Comparison of ENCODE assay signal across 8 cellular contexts in genomic region chrX:47129879-47130358, GRCh38. TPM values are rescaled to one million over a fixed set of nuclear protein-coding genes. Genes with fewer than 3 reads are reported as not detected.
DNase-seq lines count a peak whose midpoint lies in the region; ATAC-seq and TF ChIP-seq lines count a peak whose summit lies in the region.

No MANE protein-coding gene starts in this region.

- H3K9me3 ChIP-seq in lower lobe of right lung (no peaks in the 10 kb centered on the region), upper lobe of right lung (no peaks in the 10 kb centered on the region)

- H3K4me1 Mint-ChIP-seq in activated naive CD4-positive, alpha-beta T cell treated with anti-CD3 and anti-CD28 coated beads, Interleukin-2, amount 50 U/mL, for 24 hours, result peaks cover 3% of the 10 kb centered on the region

- no peaks in the 10 kb centered on the region for H3K27me3 Mint-ChIP-seq in activated naive CD4-positive, alpha-beta T cell treated with anti-CD3 and anti-CD28 coated beads, Interleukin-2, amount 50 U/mL, for 24 hours

- peak overlapping the region; percentile 98 for H3K4me3 Mint-ChIP-seq in activated naive CD4-positive, alpha-beta T cell treated with anti-CD3 and anti-CD28 coated beads, Interleukin-2, amount 50 U/mL, for 24 hours

- H3K27ac ChIP-seq in lower lobe of right lung (peak overlapping the region; percentile 75), upper lobe of right lung (peak overlapping the region; percentile 78)

- no peak for DNase-seq in activated naive CD4-positive, alpha-beta T cell treated with Interleukin-2 at 50 U/mL for 16 hours
- DNase-seq in astrocyte of the hippocampus (ENCODE audit: low read depth, low spot score) (peak; percentile 16), lower lobe of right lung (no peak), upper lobe of right lung (no peak), omental fat pad (ENCODE audit: low spot score) (no peak)

- H3K36me3 ChIP-seq in lower lobe of right lung (no peaks in the 10 kb centered on the region), upper lobe of right lung (no peaks in the 10 kb centered on the region)

- peak overlapping the region; percentile 97 for H3K27ac Mint-ChIP-seq in activated naive CD4-positive, alpha-beta T cell treated with anti-CD3 and anti-CD28 coated beads, Interleukin-2, amount 50 U/mL, for 24 hours

- TF ChIP-seq CTCF in lower lobe of right lung (IDR thresholded peaks at IDR 0.05), result no peak
- no peak for TF ChIP-seq CTCF in upper lobe of right lung (IDR thresholded peaks at IDR 0.05)
- TF ChIP-seq CTCF in omental fat pad (IDR thresholded peaks at IDR 0.05), result no peak

- no peaks in the 10 kb centered on the region for H3K4me1 ChIP-seq in lower lobe of right lung
- H3K4me1 ChIP-seq in upper lobe of right lung, result no peaks in the 10 kb centered on the region

- no peak for ATAC-seq in lower lobe of right lung
- ATAC-seq in upper lobe of right lung, result no peak
- no peak for ATAC-seq in omental fat pad (ENCODE audit: low FRiP score)
- no peak for ATAC-seq in HG03460 (IDR thresholded peaks at IDR 0.05; ENCODE audit: unreplicated experiment)
- no peak for ATAC-seq in HG03520 (IDR thresholded peaks at IDR 0.05; ENCODE audit: unreplicated experiment)

- H3K27me3 ChIP-seq in lower lobe of right lung (ENCODE audit: low read depth), result no peaks in the 10 kb centered on the region
- no peaks in the 10 kb centered on the region for H3K27me3 ChIP-seq in upper lobe of right lung

- H3K4me3 ChIP-seq in lower lobe of right lung (peak overlapping the region; percentile 65), upper lobe of right lung (peak overlapping the region; percentile 59)

- intact Hi-C loops in lower lobe of right lung (cut with DNase I), result no loop called here
- intact Hi-C loops in upper lobe of right lung (cut with DNase I), result no loop called here

- H3K36me3 Mint-ChIP-seq in activated naive CD4-positive, alpha-beta T cell treated with anti-CD3 and anti-CD28 coated beads, Interleukin-2, amount 50 U/mL, for 24 hours, result no peaks in the 10 kb centered on the region

- H3K9me3 Mint-ChIP-seq in activated naive CD4-positive, alpha-beta T cell treated with anti-CD3 and anti-CD28 coated beads, Interleukin-2, amount 50 U/mL, for 24 hours, result no peaks in the 10 kb centered on the region

RNA-seq across cellular contexts. Expression of gene NDUFB11, which starts 14.6 kb away (rescaled TPM):
- total RNA-seq in lower lobe of right lung (57.1 TPM), upper lobe of right lung (57.4 TPM), omental fat pad (10 to 100 TPM; 37.7 to 63.2 (median 41.6) TPM)

RNA-seq across cellular contexts. Expression of gene RBM10, which starts 15.1 kb away (rescaled TPM):
- total RNA-seq in lower lobe of right lung (32.1 TPM), upper lobe of right lung (31.9 TPM), omental fat pad (10 to 100 TPM; 24.3 to 27.0 (median 25.4) TPM)

RNA-seq across cellular contexts. Expression of gene RGN, which starts 51.7 kb away (rescaled TPM):
- total RNA-seq in lower lobe of right lung (11.9 TPM), upper lobe of right lung (15.4 TPM), omental fat pad (1 to 10 TPM; 1.4 to 4.0 (median 2.9) TPM)
